Comparison of ENCODE assay signal across 8 cellular contexts in the genomic region with DNA sequence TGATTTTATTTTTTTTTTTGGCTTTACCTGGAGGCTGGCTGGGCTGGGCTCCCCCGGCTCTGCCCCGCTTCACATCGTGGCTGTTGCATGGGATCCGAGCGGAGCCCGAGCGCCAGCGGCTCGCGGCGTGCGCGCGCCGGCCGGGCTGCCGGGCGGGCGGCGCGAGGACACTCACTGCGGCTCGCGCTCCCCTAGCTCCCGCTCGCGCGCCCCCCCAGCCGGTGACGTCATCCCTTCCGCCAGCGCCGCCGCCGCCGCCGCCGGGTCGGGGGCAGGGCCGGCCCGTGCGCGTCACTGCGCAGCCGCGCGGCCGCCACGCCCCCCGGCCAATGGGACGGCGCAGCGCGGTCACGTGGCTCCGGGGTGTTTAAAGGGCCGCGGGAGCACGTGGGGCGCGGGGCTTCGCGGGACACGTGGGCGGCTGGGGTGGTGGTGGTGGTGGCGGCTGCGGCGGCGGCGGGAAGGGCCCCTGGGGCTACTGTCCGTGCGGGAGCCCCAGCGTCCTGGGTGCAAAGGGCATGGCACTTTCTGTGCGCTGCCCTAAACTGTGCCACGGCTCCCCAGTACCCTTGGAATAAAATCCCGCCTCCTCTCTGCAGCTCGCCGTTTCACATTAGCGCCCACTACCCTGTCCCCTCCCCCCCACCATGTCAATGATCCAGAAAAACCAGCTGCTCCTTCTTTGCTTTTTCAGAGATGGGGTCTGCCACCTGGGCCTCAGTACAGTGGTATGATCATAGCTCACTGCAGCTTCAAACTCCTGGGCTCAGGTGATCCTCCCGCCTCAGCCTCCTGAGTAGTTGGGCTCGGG. TPM values are rescaled to one million over a fixed set of nuclear protein-coding genes. Genes with fewer than 3 reads are reported as not detected.
A peak's percentile ranks its signal among the peaks of the same experiment; 100 is the strongest.
DNase-seq lines count a peak whose midpoint lies in the region; ATAC-seq, FAIRE-seq and TF ChIP-seq lines count a peak whose summit lies in the region.

Gene PTPRS, minus strand, starts transcription at position 176 of the 811 bp plus-strand sequence. CDS start 54,672 bp downstream, outside the sequence.

- peak within 1 kb of the TSS; percentile 48 for H3K4me3 Mint-ChIP-seq in activated CD4-positive, alpha-beta memory T cell treated with anti-CD3 and anti-CD28 coated beads for 36 hours

- TF ChIP-seq POLR2A in A549 (IDR thresholded peaks at IDR 0.05; ENCODE audit: low read length) (peak; percentile 45), lower leg skin (IDR thresholded peaks at IDR 0.05) (no peak)

- H3K36me3 Mint-ChIP-seq in activated CD4-positive, alpha-beta memory T cell treated with anti-CD3 and anti-CD28 coated beads for 36 hours: no peaks in the 10 kb centered on the region

- DNase-seq in A549 (ENCODE audit: low read depth in 1 of 2, low spot score in 1 of 2): peak; percentile 75 to 82
- peak; percentile 93 for DNase-seq in GM20000 (ENCODE audit: low spot score)
- peak; percentile 76 for DNase-seq in NCI-H2227 treated with DMSO at 0.1 percent for 48 hours (lab: John Stamatoyannopoulos, UW)
- peak; percentile 64 for DNase-seq in activated CD4-positive, alpha-beta memory T cell treated with anti-CD3 and anti-CD28 coated beads for 36 hours
- DNase-seq in lower leg skin (ENCODE audit: low spot score in 2 of 2): peak; percentile 30 to 94
- peak; percentile 64 for DNase-seq in stimulated activated CD4-positive, alpha-beta T cell treated with anti-CD3 and anti-CD28 coated beads, Interleukin-4, amount 100 ng/mL, for 1 hour

- CTCF ChIA-PET in A549 (lab: Yijun Ruan, JAX): interaction anchor here (0.6 to 1.8 kb wide), 9 partner anchors 9 to 523 kb away, joined by 3 to 6 read pairs (median 3); no protein-coding TSS in a partner anchor
- CTCF ChIA-PET in activated CD4-positive, alpha-beta memory T cell treated with anti-CD3 and anti-CD28 coated beads for 36 hours (lab: Charles Lee): no interaction called here

- peak within 1 kb of the TSS; percentile 100 for H3K4me3 ChIP-seq in A549
- peak within 1 kb of the TSS; percentile 29 to 43 for H3K4me3 ChIP-seq in duodenal mucosa (ENCODE audit: low read depth in 1 of 2, low read length in 2 of 2)
- H3K4me3 ChIP-seq in lower leg skin (ENCODE audit: low read depth, poor library complexity, severe bottlenecking): peak within 1 kb of the TSS; percentile 41

- peaks cover 43% of the 10 kb centered on the region for H3K27me3 Mint-ChIP-seq in activated CD4-positive, alpha-beta memory T cell treated with anti-CD3 and anti-CD28 coated beads for 36 hours

- no peaks in the 10 kb centered on the region for H3K36me3 ChIP-seq in duodenal mucosa (ENCODE audit: control insufficient read depth in 1 of 2, insufficient read depth in 2 of 2, low read length in 2 of 2)

- H3K27me3 ChIP-seq in duodenal mucosa (ENCODE audit: control insufficient read depth in 1 of 2, insufficient read depth in 2 of 2, low read length in 2 of 2): peaks cover 18 to 28% of the 10 kb centered on the region in 2 donors

- H3K27ac ChIP-seq in A549 (peak within 1 kb of the TSS; percentile 97), duodenal mucosa (ENCODE audit: low read depth, low read length) (no peak within 1 kb of the TSS)

- H3K9ac ChIP-seq in duodenal mucosa (ENCODE audit: low read depth in 1 of 2, low read length in 2 of 2): no peak within 1 kb of the TSS

- no peak for FAIRE-seq in A549 (lab: Jason Lieb, UNC)

- peak within 1 kb of the TSS; percentile 96 for H3K4me2 ChIP-seq in A549

- peak; percentile 69 to 74 for ATAC-seq in A549
- no peak for ATAC-seq in GM21723 (IDR thresholded peaks at IDR 0.05; ENCODE audit: unreplicated experiment)

- H3K4me1 Mint-ChIP-seq in activated CD4-positive, alpha-beta memory T cell treated with anti-CD3 and anti-CD28 coated beads for 36 hours (ENCODE audit: low read depth): peaks cover 15% of the 10 kb centered on the region

- H3K9me3 ChIP-seq in A549 (no peaks in the 10 kb centered on the region), duodenal mucosa (ENCODE audit: control insufficient read depth in 1 of 2, low read length in 2 of 2) (no peaks in the 10 kb centered on the region)

- intact Hi-C loops in activated CD4-positive, alpha-beta memory T cell treated with anti-CD3 and anti-CD28 coated beads for 36 hours (cut with micrococcal nuclease): no loop called here
- intact Hi-C loops in lower leg skin (cut with DNase I; ENCODE audit: low total_unique reads): no loop called here

- no peak for TF ChIP-seq RAD21 in A549 (conservative IDR thresholded peaks at IDR 0.05 in 1 of 2, IDR thresholded peaks at IDR 0.05 in 1 of 2)

- H3K9me3 Mint-ChIP-seq in activated CD4-positive, alpha-beta memory T cell treated with anti-CD3 and anti-CD28 coated beads for 36 hours: no peaks in the 10 kb centered on the region

- TF ChIP-seq CTCF in A549 (IDR thresholded peaks at IDR 0.05) (no peak), GM20000 (IDR thresholded peaks at IDR 0.05; ENCODE audit: extremely low read depth, missing control alignments) (no peak), lower leg skin (IDR thresholded peaks at IDR 0.05) (no peak)

- peaks cover 13% of the 10 kb centered on the region for H3K4me1 ChIP-seq in A549
- H3K4me1 ChIP-seq in duodenal mucosa (ENCODE audit: control insufficient read depth in 1 of 2, insufficient read depth in 2 of 2, low read length in 2 of 2): no peaks in the 10 kb centered on the region

- POLR2A ChIA-PET in A549 (lab: Yijun Ruan, JAX): interaction anchor here (1.0 to 1.4 kb wide), 2 partner anchors 48 to 168 kb away, joined by 3 to 4 read pairs; no protein-coding TSS in a partner anchor
- POLR2A ChIA-PET in activated CD4-positive, alpha-beta memory T cell treated with anti-CD3 and anti-CD28 coated beads for 36 hours (lab: Charles Lee): no interaction called here

- TF ChIP-seq EP300 in A549 (IDR thresholded peaks at IDR 0.05): no peak

- WGBS in A549 (ENCODE audit: missing lambda C conversion rate): 10% methylated on average over 17 of the region's 81 CpGs
- WGBS in lower leg skin, 2 donors: 17 to 25% methylated on average over 16 to 27 of the region's 81 CpGs

- no peak within 1 kb of the TSS for H3K27ac Mint-ChIP-seq in activated CD4-positive, alpha-beta memory T cell treated with anti-CD3 and anti-CD28 coated beads for 36 hours

TF ChIP-seq in A549, 52 proteins besides CTCF, POLR2A, EP300 and RAD21 (continues in another document):
- TF ChIP-seq GATA3 (IDR thresholded peaks at IDR 0.05; ENCODE audit: borderline replicate concordance): 0 out of 2 replicates have a peak, but pooled peaks have one; percentile 9
- TF ChIP-seq HOXB13 (CRISPR knock-in tag; IDR thresholded peaks at IDR 0.05; ENCODE audit: low read depth): peak; percentile 91
- TF ChIP-seq NPAS2 (CRISPR knock-in tag; IDR thresholded peaks at IDR 0.05; ENCODE audit: borderline replicate concordance): peak; percentile 89
- no peak for TF ChIP-seq HES2 (IDR thresholded peaks at IDR 0.05)
- no peak for TF ChIP-seq HMGXB4 (CRISPR knock-in tag; IDR thresholded peaks at IDR 0.05; ENCODE audit: borderline replicate concordance)
- 0 out of 2 replicates have a peak, but pooled peaks have one; percentile 39 for TF ChIP-seq ZSCAN20 (CRISPR knock-in tag; IDR thresholded peaks at IDR 0.05)
- peak; percentile 75; the same call in 1 of the 2 replicates for TF ChIP-seq ATOH8 (CRISPR knock-in tag; IDR thresholded peaks at IDR 0.05; ENCODE audit: low read depth)
- TF ChIP-seq, protein P1, sequence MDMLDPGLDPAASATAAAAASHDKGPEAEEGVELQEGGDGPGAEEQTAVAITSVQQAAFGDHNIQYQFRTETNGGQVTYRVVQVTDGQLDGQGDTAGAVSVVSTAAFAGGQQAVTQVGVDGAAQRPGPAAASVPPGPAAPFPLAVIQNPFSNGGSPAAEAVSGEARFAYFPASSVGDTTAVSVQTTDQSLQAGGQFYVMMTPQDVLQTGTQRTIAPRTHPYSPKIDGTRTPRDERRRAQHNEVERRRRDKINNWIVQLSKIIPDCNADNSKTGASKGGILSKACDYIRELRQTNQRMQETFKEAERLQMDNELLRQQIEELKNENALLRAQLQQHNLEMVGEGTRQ (IDR thresholded peaks at IDR 0.05): peak; percentile 91
- TF ChIP-seq MYC (IDR thresholded peaks at IDR 0.05; ENCODE audit: borderline replicate concordance, low read length): peak; percentile 32; the same call in 1 of the 2 replicates
- peak in 1 of 2 experiments; percentile 35; a peak in 1 of 5 replicates for TF ChIP-seq JUN (IDR thresholded peaks at IDR 0.05)
- no peak for TF ChIP-seq RFX5 (IDR thresholded peaks at IDR 0.05)
- TF ChIP-seq HOXB5 (CRISPR knock-in tag; IDR thresholded peaks at IDR 0.05): peak; percentile 92
- TF ChIP-seq EHF (CRISPR knock-in tag; IDR thresholded peaks at IDR 0.05): peak; percentile 71; the same call in 1 of the 2 replicates

RNA-seq across cellular contexts. Expression of gene PTPRS, which starts in this region (rescaled TPM):
- 22.3 and 25.0 TPM in 2 replicates for polyA plus RNA-seq in A549 (2011; rRNA removed)
- 41.9 and 53.1 TPM in 2 replicates for polyA plus RNA-seq in A549 (2012; cell fraction: cytosol; rRNA removed)
- polyA plus RNA-seq in A549 (2012; cell fraction: nucleus; rRNA removed): 114 and 145 TPM in 2 replicates
- polyA plus RNA-seq in A549 (2017; fragmentation: RNase III; extraction: RNeasy Plus Mini Kit Qiagen cat#74134 plus additional on column Dnase treatment): 38.8 to 44.7 TPM (median 41.6 TPM) in 3 replicates
- polyA minus RNA-seq in A549 (2011; rRNA and poly(A)+ RNA removed): 98.8 and 140 TPM in 2 replicates
- total RNA-seq in activated CD4-positive, alpha-beta memory T cell treated with anti-CD3 and anti-CD28 coated beads for 36 hours: under 1 TPM; 0.39 to 0.69 TPM
- 100 to 1,000 TPM; 123 to 200 (median 161) TPM for total RNA-seq in lower leg skin

Comparison
In these comparisons a context has a peak if more than half of its experiments do, and no peak if none do; other contexts are left out.
1. RNA of gene PTPRS (total RNA-seq): 123 to 200 TPM in lower leg skin; 0.39 to 0.69 TPM in activated CD4-positive, alpha-beta memory T cell treated with anti-CD3 and anti-CD28 coated beads for 36 hours; every median in the first group is over 10 times any median in the second.
2. Peak in DNase-seq in activated CD4-positive, alpha-beta memory T cell treated with anti-CD3 and anti-CD28 coated beads for 36 hours; RNA of the gene not detected or under 1 TPM.
3. H3K4me3 ChIP-seq: peak in every context shown above with its lines; median percentile 100 in A549; 41 in lower leg skin; 36 in duodenal mucosa.
4. Peak in every context shown above with its lines, with median percentiles within 50 percentile points of each other: DNase-seq.